1 cellular context compared by ENCODE assay signal in the genomic region with DNA sequence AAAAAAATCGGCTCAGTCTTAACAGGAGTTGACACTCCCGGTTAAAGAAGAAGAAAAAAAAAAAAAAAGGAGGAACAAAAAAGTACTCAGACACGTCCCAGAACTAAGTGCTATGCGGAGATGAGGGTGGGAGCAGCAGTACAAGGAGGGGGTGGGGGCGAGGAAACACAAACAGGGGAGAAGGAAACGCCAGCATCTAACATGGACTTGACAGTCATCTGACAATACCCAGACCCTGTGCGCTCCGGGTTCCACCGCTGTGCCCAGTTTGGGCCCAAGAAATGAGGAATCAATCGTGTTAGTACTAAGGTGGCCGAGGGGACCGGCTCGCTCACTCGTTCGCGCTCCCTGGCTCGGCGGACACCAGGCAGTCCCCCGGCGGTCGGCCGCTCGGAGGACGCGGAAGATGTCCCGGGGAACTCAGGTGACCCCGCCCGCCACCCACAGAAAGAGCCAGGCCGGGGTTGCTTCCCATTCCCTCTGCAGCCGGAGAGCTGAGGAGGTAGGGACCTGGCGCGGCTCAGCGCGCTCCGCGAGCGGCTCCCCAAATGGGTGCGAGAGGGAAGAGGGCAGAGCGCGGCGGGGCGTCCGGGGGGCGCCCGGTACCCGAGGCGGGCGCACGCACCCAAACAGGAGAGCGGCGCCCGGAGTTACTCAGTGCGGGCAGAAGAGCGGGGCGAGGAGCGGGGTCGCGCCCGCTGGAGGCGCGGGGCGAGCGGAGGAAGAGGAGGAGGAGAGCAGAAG.
TF ChIP-seq lines count a peak whose summit lies in the region.

No MANE protein-coding gene starts in this region.

TF ChIP-seq in WTC11, 78 proteins besides CTCF, POLR2A, EP300 and RAD21 (continued from another document):
- TF ChIP-seq ZNF219 (CRISPR knock-in tag; IDR thresholded peaks at IDR 0.05; ENCODE audit: borderline replicate concordance) = peak; percentile 32; the same call in 1 of the 2 replicates
